In genomic region chr4:25560605-25561004, GRCh38 we compare ENCODE assay signal across 16 cellular contexts.
DNase-seq lines count a peak whose midpoint lies in the region; ATAC-seq, FAIRE-seq and TF ChIP-seq lines count a peak whose summit lies in the region.
"Had no signal": no experiment of that assay in that cellular context is flagged by ENCODE, and none has a peak within 500 bp of the region (broad histone marks: within the 10 kb centered on the region; RNA-seq: fewer than 3 reads in every experiment).

No MANE protein-coding gene starts in this region.

- DNase-seq in DMS79 treated with DMSO at 0.1 percent for 48 hours (lab: John Stamatoyannopoulos, UW) (peak; percentile 42), K562 (ENCODE audit: extremely low read depth in 1 of 4, low spot score in 3 of 4) (peak in 1 of 4 experiments; percentile 3), lower lobe of right lung (peak; percentile 60), upper lobe of right lung (no peak), sigmoid colon (no peak), NCI-H146 treated with DMSO at 0.1 percent for 48 hours (lab: John Stamatoyannopoulos, UW; ENCODE audit: unreplicated experiment) (no peak), MM.1S (no peak)
- DNase-seq: 8988T; AML-193; Caco-2; CD8-positive, alpha-beta memory T cell; GOT3 had no signal

- no peak for TF ChIP-seq RAD21 in K562 (CRISPR knock-in tag; conservative IDR thresholded peaks at IDR 0.05 in 1 of 2, IDR thresholded peaks at IDR 0.05 in 1 of 2)

- no peaks in the 10 kb centered on the region for H3K9me3 ChIP-seq in K562 (replicated peaks; ENCODE audit: control insufficient read depth, insufficient read depth, low read depth, low read length)
- H3K9me3 ChIP-seq in lower lobe of right lung = no peaks in the 10 kb centered on the region
- H3K9me3 ChIP-seq in upper lobe of right lung = no peaks in the 10 kb centered on the region
- no peaks in the 10 kb centered on the region for H3K9me3 ChIP-seq in sigmoid colon
- no peaks in the 10 kb centered on the region for H3K9me3 ChIP-seq in MM.1S (replicated peaks; ENCODE audit: insufficient read depth, low read length)
- H3K9me3 ChIP-seq: BLaER1, Caco-2, HAP-1 had no signal

- WGBS in K562 (ENCODE audit: insufficient coverage, low coverage, missing lambda C conversion rate) = 1% methylated on average over 8 of the region's 8 CpGs
- WGBS in sigmoid colon, 2 donors = 61 to 64% methylated on average over 8 of the region's 8 CpGs

- in situ Hi-C loops in K562 (cut with MboI) = no loop called here

- H3K9ac ChIP-seq in K562 (ENCODE audit: insufficient read depth in 1 of 2, low read depth in 2 of 2, low read length in 2 of 2) (no peak overlapping the region), MM.1S (ENCODE audit: low read length) (no peak overlapping the region)
- H3K9ac ChIP-seq: BLaER1 had no signal

- no peak for TF ChIP-seq CTCF in K562 (IDR thresholded peaks at IDR 0.05 in 2 of 3, conservative IDR thresholded peaks at IDR 0.05 in 1 of 3; ENCODE audit: insufficient read depth in 2 of 3, low read depth in 1 of 3, low read length in 3 of 3)
- no peak for TF ChIP-seq CTCF in lower lobe of right lung (IDR thresholded peaks at IDR 0.05)
- TF ChIP-seq CTCF in upper lobe of right lung (IDR thresholded peaks at IDR 0.05) = no peak
- no peak for TF ChIP-seq CTCF in sigmoid colon (IDR thresholded peaks at IDR 0.05)
- no peak for TF ChIP-seq CTCF in MM.1S (IDR thresholded peaks at IDR 0.05; ENCODE audit: low read length)

- H2AFZ ChIP-seq in K562 (ENCODE audit: low read depth, low read length) = no peak overlapping the region
- H2AFZ ChIP-seq in MM.1S (ENCODE audit: low read length) = no peak overlapping the region

- H3K4me1 ChIP-seq in K562 (replicated peaks in 1 of 2; ENCODE audit: control insufficient read depth in 2 of 2, insufficient read depth in 2 of 2, low read length in 2 of 2) (no peaks in the 10 kb centered on the region), lower lobe of right lung (peaks cover 4% of the 10 kb centered on the region), upper lobe of right lung (no peaks in the 10 kb centered on the region), sigmoid colon (no peaks in the 10 kb centered on the region), MM.1S (ENCODE audit: low read length) (no peaks in the 10 kb centered on the region)
- H3K4me1 ChIP-seq: BLaER1, HAP-1 had no signal

- H3K36me3 ChIP-seq in K562 (ENCODE audit: control insufficient read depth, insufficient read depth, low read length) (no peaks in the 10 kb centered on the region), lower lobe of right lung (no peaks in the 10 kb centered on the region), upper lobe of right lung (no peaks in the 10 kb centered on the region), sigmoid colon (no peaks in the 10 kb centered on the region), MM.1S (replicated peaks; ENCODE audit: insufficient read depth, low read length) (no peaks in the 10 kb centered on the region)
- H3K36me3 ChIP-seq: BLaER1, HAP-1 had no signal

- H4K20me1 ChIP-seq in K562 (replicated peaks; ENCODE audit: control insufficient read depth, insufficient read depth, low read length) (no peaks in the 10 kb centered on the region), MM.1S (ENCODE audit: insufficient read depth, low read length) (no peaks in the 10 kb centered on the region)
- H4K20me1 ChIP-seq: BLaER1 had no signal

- no peak for ATAC-seq in K562
- peak; percentile 82 to 88 for ATAC-seq in lower lobe of right lung
- peak; percentile 70 for ATAC-seq in upper lobe of right lung
- ATAC-seq: GM12878 had no signal

- H3K27ac ChIP-seq in K562 (ENCODE audit: extremely low read depth, low read depth, low read length) (no peak overlapping the region), lower lobe of right lung (peak overlapping the region; percentile 58), upper lobe of right lung (peak overlapping the region; percentile 71), sigmoid colon (no peak overlapping the region), MM.1S (ENCODE audit: low read length) (no peak overlapping the region)
- H3K27ac ChIP-seq: BLaER1 had no signal

- CTCF ChIA-PET in K562 (lab: Yijun Ruan, JAX; ENCODE audit: low intra/inter-chr PET ratio) = no interaction called here

- no peak for TF ChIP-seq POLR2A in K562 (conservative IDR thresholded peaks at IDR 0.05)
- TF ChIP-seq POLR2A in sigmoid colon (IDR thresholded peaks at IDR 0.05) = no peak

- H3K79me2 ChIP-seq in K562 (ENCODE audit: control insufficient read depth, insufficient read depth, low read length) (no peaks in the 10 kb centered on the region), MM.1S (ENCODE audit: low read length) (no peaks in the 10 kb centered on the region)

- no peak for FAIRE-seq in K562 (lab: Jason Lieb, UNC)
- FAIRE-seq: GM12878, GM18507 had no signal

- H3F3A ChIP-seq in MM.1S (ENCODE audit: insufficient read depth, low read length) = no peaks in the 10 kb centered on the region

- POLR2A ChIA-PET in K562 (lab: Yijun Ruan, JAX) = no interaction called here

- no TSS peak for BruUV-seq in K562 (replicated peaks; lab: Mats Ljungman, UMichigan)

- no peak for TF ChIP-seq EP300 in K562 (IDR thresholded peaks at IDR 0.05; ENCODE audit: low read length)
- TF ChIP-seq EP300 in sigmoid colon (IDR thresholded peaks at IDR 0.05) = no peak

- H3K4me3 ChIP-seq in K562 = no peak overlapping the region
- H3K4me3 ChIP-seq in lower lobe of right lung = no peak overlapping the region
- H3K4me3 ChIP-seq in upper lobe of right lung = no peak overlapping the region
- H3K4me3 ChIP-seq in sigmoid colon = no peak overlapping the region
- no peak overlapping the region for H3K4me3 ChIP-seq in MM.1S (ENCODE audit: low read length)
- H3K4me3 ChIP-seq: BLaER1, GM12878, HAP-1 had no signal

- no peaks in the 10 kb centered on the region for H3K9me2 ChIP-seq in MM.1S (replicated peaks; ENCODE audit: insufficient read depth, low read length)

- H3K27me3 ChIP-seq in K562 (ENCODE audit: control insufficient read depth in 2 of 2, insufficient read depth in 2 of 2, low read length in 2 of 2) = peaks cover 3 to 30% of the 10 kb centered on the region in 2 experiments; a peak in 3 of 5 replicates
- no peaks in the 10 kb centered on the region for H3K27me3 ChIP-seq in lower lobe of right lung (ENCODE audit: low read depth)
- H3K27me3 ChIP-seq in upper lobe of right lung = no peaks in the 10 kb centered on the region
- no peaks in the 10 kb centered on the region for H3K27me3 ChIP-seq in sigmoid colon
- H3K27me3 ChIP-seq in MM.1S (replicated peaks; ENCODE audit: insufficient read depth, low read length) = no peaks in the 10 kb centered on the region
- H3K27me3 ChIP-seq: BLaER1 had no signal

- H3K4me2 ChIP-seq in K562 (ENCODE audit: insufficient read depth, low read length) (no peak overlapping the region), MM.1S (ENCODE audit: low read depth, low read length) (no peak overlapping the region)
- H3K4me2 ChIP-seq: BLaER1 had no signal

- intact Hi-C loops in K562 (cut with micrococcal nuclease) (no loop called here), lower lobe of right lung (cut with DNase I) (loop anchor here (10.0 kb wide), 1 partner anchor 116 kb away; no protein-coding TSS in a partner anchor), upper lobe of right lung (cut with DNase I) (no loop called here), sigmoid colon (cut with DNase I) (no loop called here)

- no peaks in the 10 kb centered on the region for H3K9me1 ChIP-seq in K562 (ENCODE audit: control insufficient read depth, insufficient read depth, low read length)

TF ChIP-seq in K562, 482 proteins besides CTCF, POLR2A, EP300 and RAD21:
- TF ChIP-seq U2AF2 (optimal IDR thresholded peaks at IDR 0.05; ENCODE audit: low read depth, low read length) = no peak
- peak; percentile 12; the same call in 1 of the 2 replicates for TF ChIP-seq RFX1 (IDR thresholded peaks at IDR 0.05)
TF ChIP-seq in K562: peak in this region for 1.

Comparison
In these comparisons a context has a peak if more than half of its experiments do, and no peak if none do; other contexts are left out.
1. DNase-seq: peak in DMS79 treated with DMSO at 0.1 percent for 48 hours (single experiment) and lower lobe of right lung (single experiment); none in upper lobe of right lung (single experiment), sigmoid colon (single experiment), NCI-H146 treated with DMSO at 0.1 percent for 48 hours (single experiment) and MM.1S (single experiment).
2. H3K27ac ChIP-seq: peak in lower lobe of right lung (single experiment) and upper lobe of right lung (single experiment); none in K562 (single experiment), sigmoid colon (0 of 4) and MM.1S (single experiment).